In genomic region chr3:117520582-117520981, GRCh38 we compare ENCODE assay signal across 28 cellular contexts.
"Had no signal": no experiment of that assay in that cellular context is flagged by ENCODE, and none has a peak within 500 bp of the region (broad histone marks: within the 10 kb centered on the region; RNA-seq: fewer than 3 reads in every experiment).

No MANE protein-coding gene starts in this region.

- H3K9me3 ChIP-seq: Peyer's patch, SJSA1, SK-N-SH had no signal

- H3K4me1 ChIP-seq: Peyer's patch, SJSA1 had no signal

- H3K27me3 ChIP-seq: Peyer's patch, SJSA1 had no signal

- H3K36me3 ChIP-seq: Peyer's patch, SJSA1 had no signal

- H3K27ac ChIP-seq: KMS-11, Peyer's patch, SJSA1 had no signal

- DNase-seq: activated CD4-positive, alpha-beta T cell treated with anti-CD3 and anti-CD28 coated beads for 36 hours; activated CD4-positive, alpha-beta T cell treated with anti-CD3 and anti-CD28 coated beads, Interleukin-2, amount 10 ng/mL, durations not matched to agents 7 days and 5 days; activated CD4-positive, alpha-beta T cell treated with anti-CD3 and anti-CD28 coated beads, Interleukin-2, amount 50 U/mL, for 48 hours; activated CD8-positive, alpha-beta T cell treated with anti-CD3 and anti-CD28 coated beads, Interleukin-2, amount 10 ng/mL, durations not matched to agents 7 days and 5 days; activated gamma-delta T cell treated with Interleukin-2 at 50 U/mL for 16 hours; activated naive CD4-positive, alpha-beta T cell treated with anti-CD3 and anti-CD28 coated beads for 36 hours; activated naive CD8-positive, alpha-beta T cell treated with anti-CD3 and anti-CD28 coated beads, Interleukin-2, amount 50 U/mL, for 24 hours; activated T-cell treated with anti-CD3 and anti-CD28 coated beads, Interleukin-2, amount 50 U/mL, for 24 hours; anterior cingulate cortex; caudate nucleus; cerebellar nuclear complex; MM.1S; MV-4-11; NCI-H1092 treated with DMSO at 0.1 percent for 48 hours; NCI-H187 treated with DMSO at 0.1 percent for 48 hours; NCI-H2081; NCI-H345; NCI-H510A; NCI-H526; NCI-H748 treated with DMSO at 0.1 percent for 48 hours; NK-92 treated with Interleukin-12 subunit alpha and Interleukin-12 subunit beta, amount 100 ng/mL, for 24 hours; PC-3; Peyer's patch; RPMI8226; SHP77 treated with DMSO at 0.1 percent for 48 hours; SK-N-SH had no signal

- H3K9me2 ChIP-seq: SK-N-SH had no signal

- H3K9ac ChIP-seq: KMS-11, SK-N-SH had no signal

- H3K4me2 ChIP-seq: KMS-11, SK-N-SH had no signal

- H3K4me3 ChIP-seq: Peyer's patch, SJSA1 had no signal
